28 cellular contexts compared by ENCODE assay signal in genomic region chr16:82523786-82524185, GRCh38.
A peak's percentile ranks its signal among the peaks of the same experiment; 100 is the strongest.
DNase-seq lines count a peak whose midpoint lies in the region; ATAC-seq, FAIRE-seq and TF ChIP-seq lines count a peak whose summit lies in the region.
"Had no signal": no experiment of that assay in that cellular context is flagged by ENCODE, and none has a peak within 500 bp of the region (broad histone marks: within the 10 kb centered on the region; RNA-seq: fewer than 3 reads in every experiment).

No MANE protein-coding gene starts in this region.

- H3K36me3 Mint-ChIP-seq in astrocyte (ENCODE audit: low read depth, unreplicated experiment), result peaks cover 3% of the 10 kb centered on the region
- H3K36me3 Mint-ChIP-seq in neural progenitor cell, result no peaks in the 10 kb centered on the region
- no peaks in the 10 kb centered on the region for H3K36me3 Mint-ChIP-seq in chondrocyte (ENCODE audit: low read depth)
- H3K36me3 Mint-ChIP-seq: CD4-positive, CD25-positive, alpha-beta regulatory T cell had no signal

- H3K27me3 Mint-ChIP-seq in astrocyte (ENCODE audit: low read depth, unreplicated experiment) (peaks cover 9% of the 10 kb centered on the region), neural progenitor cell (ENCODE audit: insufficient read depth, low read depth) (peaks cover 13% of the 10 kb centered on the region), chondrocyte (ENCODE audit: low read depth) (peaks cover 5% of the 10 kb centered on the region)
- H3K27me3 Mint-ChIP-seq: CD4-positive, CD25-positive, alpha-beta regulatory T cell had no signal

- in situ Hi-C loops in Caki2 (cut with HindIII; ENCODE audit: low pct_unique_long_range_greater_than_20kb, low sequenced_read_pairs), result no loop called here

- H3K4me3 ChIP-seq in astrocyte (ENCODE audit: insufficient read depth, low read depth, low read length) (no peak overlapping the region), neural progenitor cell (no peak overlapping the region)
- H3K4me3 ChIP-seq: BLaER1, GM23338, K562, PC-9 had no signal

- no peaks in the 10 kb centered on the region for H4K20me1 ChIP-seq in astrocyte (ENCODE audit: insufficient read depth, low read length)
- no peaks in the 10 kb centered on the region for H4K20me1 ChIP-seq in neural progenitor cell (ENCODE audit: low read depth)
- H4K20me1 ChIP-seq: BLaER1 had no signal

- H3K36me3 ChIP-seq in astrocyte (ENCODE audit: insufficient read depth, low read length) (no peaks in the 10 kb centered on the region), neural progenitor cell (no peaks in the 10 kb centered on the region)
- H3K36me3 ChIP-seq: BLaER1 had no signal

- peaks cover 10% of the 10 kb centered on the region for H3K4me1 Mint-ChIP-seq in astrocyte (ENCODE audit: low read depth, unreplicated experiment)
- H3K4me1 Mint-ChIP-seq in neural progenitor cell, result peaks cover 10% of the 10 kb centered on the region
- H3K4me1 Mint-ChIP-seq in chondrocyte (ENCODE audit: low read depth), result no peaks in the 10 kb centered on the region
- H3K4me1 Mint-ChIP-seq: CD4-positive, CD25-positive, alpha-beta regulatory T cell had no signal

- H3F3A ChIP-seq in neural progenitor cell (ENCODE audit: low read depth), result no peaks in the 10 kb centered on the region

- FAIRE-seq in astrocyte (lab: Jason Lieb, UNC), result no peak
- FAIRE-seq: D721Med, GM18507, K562 had no signal

- H3K9me3 Mint-ChIP-seq in astrocyte (ENCODE audit: unreplicated experiment), result peaks cover 17% of the 10 kb centered on the region
- peaks cover 17% of the 10 kb centered on the region for H3K9me3 Mint-ChIP-seq in neural progenitor cell
- peaks cover 21% of the 10 kb centered on the region for H3K9me3 Mint-ChIP-seq in chondrocyte (ENCODE audit: low read depth)

- H3K9ac ChIP-seq in astrocyte (ENCODE audit: low read length) (no peak overlapping the region), neural progenitor cell (no peak overlapping the region)
- H3K9ac ChIP-seq: BLaER1 had no signal

- H3K27ac Mint-ChIP-seq in astrocyte (ENCODE audit: unreplicated experiment) (peak overlapping the region; percentile 23), neural progenitor cell (peak overlapping the region; percentile 82), chondrocyte (ENCODE audit: unreplicated experiment) (no peak overlapping the region)
- H3K27ac Mint-ChIP-seq: CD4-positive, CD25-positive, alpha-beta regulatory T cell; GM23338; H9 had no signal

- H2AFZ ChIP-seq in astrocyte (ENCODE audit: low read depth, low read length), result no peak overlapping the region
- no peak overlapping the region for H2AFZ ChIP-seq in neural progenitor cell (replicated peaks)
- H2AFZ ChIP-seq: GM23338, PC-9 had no signal

- H3K4me1 ChIP-seq in astrocyte (ENCODE audit: insufficient read depth, low read length), result no peaks in the 10 kb centered on the region
- no peaks in the 10 kb centered on the region for H3K4me1 ChIP-seq in foreskin keratinocyte
- peaks cover 5% of the 10 kb centered on the region for H3K4me1 ChIP-seq in neural progenitor cell
- H3K4me1 ChIP-seq: BLaER1 had no signal

- ATAC-seq in foreskin keratinocyte (peak; percentile 55), HG03139 (IDR thresholded peaks at IDR 0.05; ENCODE audit: unreplicated experiment) (no peak)
- ATAC-seq: GM23338, K562 had no signal

- H3K27me3 ChIP-seq in astrocyte (ENCODE audit: insufficient read depth, low read length) (peaks cover 4% of the 10 kb centered on the region), foreskin keratinocyte (peaks cover 21% of the 10 kb centered on the region), neural progenitor cell (no peaks in the 10 kb centered on the region)
- H3K27me3 ChIP-seq: BLaER1 had no signal

- no peak overlapping the region for H3K27ac ChIP-seq in astrocyte (ENCODE audit: low read depth, low read length)
- H3K27ac ChIP-seq in foreskin keratinocyte, result no peak overlapping the region
- H3K27ac ChIP-seq in neural progenitor cell, result no peak overlapping the region
- H3K27ac ChIP-seq: BLaER1, PC-9 had no signal

- H3K4me3 Mint-ChIP-seq in astrocyte (ENCODE audit: unreplicated experiment) (no peak overlapping the region), neural progenitor cell (no peak overlapping the region), chondrocyte (ENCODE audit: unreplicated experiment) (no peak overlapping the region)
- H3K4me3 Mint-ChIP-seq: CD4-positive, CD25-positive, alpha-beta regulatory T cell; GM23338; H9 had no signal

- no peaks in the 10 kb centered on the region for H3K9me3 ChIP-seq in astrocyte (ENCODE audit: insufficient read depth, low read depth, low read length)
- H3K9me3 ChIP-seq in neural progenitor cell (ENCODE audit: low read depth), result no peaks in the 10 kb centered on the region
- H3K9me3 ChIP-seq: BLaER1 had no signal

- TF ChIP-seq CTCF in astrocyte (IDR thresholded peaks at IDR 0.05; ENCODE audit: insufficient read depth, low read depth, low read length), result no peak
- TF ChIP-seq CTCF in foreskin keratinocyte (conservative IDR thresholded peaks at IDR 0.05), result no peak
- TF ChIP-seq CTCF in neural progenitor cell (IDR thresholded peaks at IDR 0.05), result no peak
- TF ChIP-seq CTCF in chondrocyte (IDR thresholded peaks at IDR 0.05), result no peak

- H3K4me2 ChIP-seq in astrocyte (ENCODE audit: low read length) (no peak overlapping the region), neural progenitor cell (peak overlapping the region; percentile 11)
- H3K4me2 ChIP-seq: BLaER1, GM23338, PC-9 had no signal

- DNase-seq in Caki2 (ENCODE audit: low read depth), result peak; percentile 54
- DNase-seq in astrocyte (ENCODE audit: low read depth), result peak; percentile 29
- peak; percentile 87 to 97 for DNase-seq in foreskin keratinocyte
- DNase-seq in neural progenitor cell (ENCODE audit: low spot score), result no peak
- DNase-seq in SHP77 treated with DMSO at 0.1 percent for 48 hours (lab: John Stamatoyannopoulos, UW), result no peak
- no peak for DNase-seq in GF-D8 (lab: John Stamatoyannopoulos, UW)
- DNase-seq in chondrocyte (ENCODE audit: low spot score), result no peak
- DNase-seq: CD4-positive, CD25-positive, alpha-beta regulatory T cell; H9; Kasumi-1; MV-4-11; NCI-H1105; NCI-H1436 treated with DMSO at 0.1 percent for 48 hours; NCI-H187 treated with DMSO at 0.1 percent for 48 hours; NCI-H2171 treated with DMSO at 0.1 percent for 48 hours; NCI-H446; NCI-H526; NCI-H82; NK-92 treated with Interleukin-12 subunit alpha and Interleukin-12 subunit beta, amount 100 ng/mL, for 24 hours; PC-9; RPMI8226; SHP77 had no signal

- H3K79me2 ChIP-seq in astrocyte (ENCODE audit: insufficient read depth, low read length) (no peaks in the 10 kb centered on the region), neural progenitor cell (ENCODE audit: low read depth) (no peaks in the 10 kb centered on the region)

Comparison
In these comparisons a context has a peak if more than half of its experiments do, and no peak if none do; other contexts are left out.
1. DNase-seq: peak in Caki2 (single experiment), astrocyte (single experiment) and foreskin keratinocyte (2 of 2); none in neural progenitor cell (single experiment), SHP77 treated with DMSO at 0.1 percent for 48 hours (single experiment), GF-D8 (single experiment) and chondrocyte (single experiment).